In the genomic region with DNA sequence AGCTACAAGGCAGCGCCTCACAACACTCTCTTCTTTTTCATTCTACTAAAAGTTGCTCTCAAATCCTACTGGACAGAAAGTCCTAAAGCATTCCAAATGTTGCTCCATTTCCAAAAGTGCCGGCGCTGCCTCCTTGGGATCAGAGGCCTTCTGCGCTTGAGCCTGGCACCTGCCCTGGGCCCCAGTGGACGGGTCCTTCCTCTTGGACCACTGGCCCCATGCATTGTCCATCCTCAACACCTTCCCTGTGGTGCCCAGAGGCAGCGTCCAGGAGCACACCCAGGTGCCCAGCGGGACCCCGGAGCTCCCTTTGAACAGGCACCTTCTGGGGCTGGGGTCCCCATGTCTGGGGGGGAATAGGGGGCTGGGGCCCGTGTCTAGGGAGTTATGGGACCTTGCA, we compare ENCODE assay signal across 15 cellular contexts.
"Had no signal": no experiment of that assay in that cellular context is flagged by ENCODE, and none has a peak within 500 bp of the region (broad histone marks: within the 10 kb centered on the region; RNA-seq: fewer than 3 reads in every experiment).

No MANE protein-coding gene starts in this region.

- H3K36me3 ChIP-seq: ascending aorta, breast epithelium, left ventricle myocardium inferior, tibial artery, WERI-Rb-1 had no signal

- H3K36me3 Mint-ChIP-seq: activated CD4-positive, alpha-beta memory T cell treated with anti-CD3 and anti-CD28 coated beads for 36 hours; activated naive CD4-positive, alpha-beta T cell treated with anti-CD3 and anti-CD28 coated beads, Interleukin-2, amount 10 ng/mL, durations not matched to agents 7 days and 5 days; memory B cell; naive thymus-derived CD8-positive, alpha-beta T cell; stimulated activated memory B cell treated with anti-CD40 and anti-IgM and Interleukin-4, amounts not matched to agents 10 μg/mL and 1 μg/mL and 100 μg/mL, for 72 hours had no signal

- H3K9me3 ChIP-seq: ascending aorta, breast epithelium, left ventricle myocardium inferior, tibial artery had no signal

- H2AFZ ChIP-seq: hepatocyte had no signal

- H3K4me1 ChIP-seq: ascending aorta, breast epithelium, tibial artery had no signal

- H3K4me3 ChIP-seq: ascending aorta, breast epithelium, hepatocyte, left ventricle myocardium inferior, SK-N-MC, tibial artery had no signal

- ATAC-seq: esophagus mucosa; naive thymus-derived CD8-positive, alpha-beta T cell; stimulated activated memory B cell treated with anti-CD40 and anti-IgM and Interleukin-4, amounts not matched to agents 10 μg/mL and 1 μg/mL and 100 μg/mL, for 72 hours had no signal

- H3K27ac ChIP-seq: ascending aorta, breast epithelium, hepatocyte, left ventricle myocardium inferior, SK-N-MC, tibial artery, WERI-Rb-1 had no signal

- H3K9me3 Mint-ChIP-seq: activated CD4-positive, alpha-beta memory T cell treated with anti-CD3 and anti-CD28 coated beads for 36 hours; activated naive CD4-positive, alpha-beta T cell treated with anti-CD3 and anti-CD28 coated beads, Interleukin-2, amount 10 ng/mL, durations not matched to agents 7 days and 5 days; memory B cell; naive thymus-derived CD8-positive, alpha-beta T cell; stimulated activated memory B cell treated with anti-CD40 and anti-IgM and Interleukin-4, amounts not matched to agents 10 μg/mL and 1 μg/mL and 100 μg/mL, for 72 hours; T-helper 1 cell treated with Interleukin-12 subunit alpha and Interleukin-12 subunit beta and Interleukin-4 antibody, amounts not matched to agents 30 μg/mL and 1 μg/mL, for 36 hours had no signal

- H3K27me3 ChIP-seq: ascending aorta, hepatocyte had no signal

- H3K27ac Mint-ChIP-seq: activated CD4-positive, alpha-beta memory T cell treated with anti-CD3 and anti-CD28 coated beads for 36 hours; activated naive CD4-positive, alpha-beta T cell treated with anti-CD3 and anti-CD28 coated beads, Interleukin-2, amount 10 ng/mL, durations not matched to agents 7 days and 5 days; memory B cell; stimulated activated memory B cell treated with anti-CD40 and anti-IgM and Interleukin-4, amounts not matched to agents 10 μg/mL and 1 μg/mL and 100 μg/mL, for 72 hours; T-helper 1 cell treated with Interleukin-12 subunit alpha and Interleukin-12 subunit beta and Interleukin-4 antibody, amounts not matched to agents 30 μg/mL and 1 μg/mL, for 36 hours had no signal

- H3K4me3 Mint-ChIP-seq: activated CD4-positive, alpha-beta memory T cell treated with anti-CD3 and anti-CD28 coated beads for 36 hours; activated naive CD4-positive, alpha-beta T cell treated with anti-CD3 and anti-CD28 coated beads, Interleukin-2, amount 10 ng/mL, durations not matched to agents 7 days and 5 days; memory B cell; naive thymus-derived CD8-positive, alpha-beta T cell; stimulated activated memory B cell treated with anti-CD40 and anti-IgM and Interleukin-4, amounts not matched to agents 10 μg/mL and 1 μg/mL and 100 μg/mL, for 72 hours; T-helper 1 cell treated with Interleukin-12 subunit alpha and Interleukin-12 subunit beta and Interleukin-4 antibody, amounts not matched to agents 30 μg/mL and 1 μg/mL, for 36 hours had no signal

- H3K4me2 ChIP-seq: hepatocyte had no signal

- H3K79me2 ChIP-seq: hepatocyte had no signal

- DNase-seq: activated CD4-positive, alpha-beta memory T cell treated with anti-CD3 and anti-CD28 coated beads for 36 hours; activated naive CD4-positive, alpha-beta T cell treated with anti-CD3 and anti-CD28 coated beads, Interleukin-2, amount 10 ng/mL, durations not matched to agents 7 days and 5 days; left ventricle myocardium inferior; nucleus accumbens; WERI-Rb-1 had no signal
